Comparison of ENCODE assay signal across 15 cellular contexts in the genomic region with DNA sequence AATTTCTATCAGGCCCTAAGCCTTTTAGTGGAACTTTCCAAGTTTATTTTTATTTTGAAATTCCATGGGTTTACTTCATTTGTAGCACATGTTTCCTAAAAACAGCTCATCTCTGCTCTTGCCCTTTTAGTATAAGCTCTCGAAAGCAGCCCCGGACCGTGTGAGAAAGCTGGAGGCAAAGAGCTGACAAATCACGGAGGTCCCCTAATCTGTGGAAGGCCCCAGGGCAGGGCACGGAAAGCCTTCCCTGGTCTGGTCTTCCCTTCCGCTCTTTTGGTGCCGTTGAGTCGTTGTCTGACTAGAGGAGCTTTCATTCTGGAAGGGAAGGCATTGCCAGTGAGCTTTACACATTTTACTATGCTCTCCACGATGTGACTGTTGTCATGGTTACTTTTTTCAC.
A peak's percentile ranks its signal among the peaks of the same experiment; 100 is the strongest.
DNase-seq lines count a peak whose midpoint lies in the region; ATAC-seq and TF ChIP-seq lines count a peak whose summit lies in the region.
"Had no signal": no experiment of that assay in that cellular context is flagged by ENCODE, and none has a peak within 500 bp of the region (broad histone marks: within the 10 kb centered on the region; RNA-seq: fewer than 3 reads in every experiment).

No MANE protein-coding gene starts in this region.

- H3K4me1 ChIP-seq in BE2C: no peaks in the 10 kb centered on the region
- H3K4me1 ChIP-seq in left ventricle myocardium inferior: peaks cover 17% of the 10 kb centered on the region

- CTCF ChIA-PET in activated B cell treated with CpG ODN at 0.5 μM for 24 hours (lab: Charles Lee): no interaction called here

- intact Hi-C loops in activated B cell treated with CpG ODN at 0.5 μM for 24 hours (cut with micrococcal nuclease): no loop called here
- intact Hi-C loops in left ventricle myocardium inferior (cut with micrococcal nuclease): no loop called here

- H3K9me3 Mint-ChIP-seq in activated B cell treated with CpG ODN at 0.5 μM for 24 hours: no peaks in the 10 kb centered on the region
- H3K9me3 Mint-ChIP-seq: activated naive CD4-positive, alpha-beta T cell treated with anti-CD3 and anti-CD28 coated beads, Interleukin-2, amount 50 U/mL, for 24 hours; CD8-positive, alpha-beta T cell had no signal

- H3K36me3 ChIP-seq in BE2C: no peaks in the 10 kb centered on the region
- no peaks in the 10 kb centered on the region for H3K36me3 ChIP-seq in left ventricle myocardium inferior

- no peaks in the 10 kb centered on the region for H3K9me3 ChIP-seq in BE2C
- peaks cover 5% of the 10 kb centered on the region for H3K9me3 ChIP-seq in left ventricle myocardium inferior (replicated peaks)

- POLR2A ChIA-PET in activated B cell treated with CpG ODN at 0.5 μM for 24 hours (lab: Charles Lee): no interaction called here

- H3K4me3 ChIP-seq in BE2C (ENCODE audit: low read depth, low read length): peak overlapping the region; percentile 77
- H3K4me3 ChIP-seq in left ventricle myocardium inferior: peak overlapping the region; percentile 72
- peak overlapping the region; percentile 57 for H3K4me3 ChIP-seq in retinal pigment epithelial cell (ENCODE audit: low read length)

- peak overlapping the region; percentile 16 for H3K27ac ChIP-seq in left ventricle myocardium inferior (replicated peaks)

- no peaks in the 10 kb centered on the region for H3K36me3 Mint-ChIP-seq in activated B cell treated with CpG ODN at 0.5 μM for 24 hours (ENCODE audit: low read depth)
- H3K36me3 Mint-ChIP-seq: activated naive CD4-positive, alpha-beta T cell treated with anti-CD3 and anti-CD28 coated beads, Interleukin-2, amount 50 U/mL, for 24 hours; CD8-positive, alpha-beta T cell; stimulated activated effector memory CD8-positive, alpha-beta T cell treated with anti-CD3 and anti-CD28 coated beads, Interleukin-12 subunit alpha, Interleukin-12 subunit beta, amount 100 ng/mL, for 72 hours had no signal

- peaks cover 32% of the 10 kb centered on the region for H3K27me3 Mint-ChIP-seq in activated B cell treated with CpG ODN at 0.5 μM for 24 hours

- no peak for DNase-seq in BE2C
- DNase-seq in activated B cell treated with CpG ODN at 0.5 μM for 24 hours: no peak
- DNase-seq in left ventricle myocardium inferior: no peak
- no peak for DNase-seq in retinal pigment epithelial cell (ENCODE audit: low read depth)
- no peak for DNase-seq in stimulated activated CD4-positive, alpha-beta T cell treated with anti-CD3 and anti-CD28 coated beads, Interleukin-15, amount 100 ng/mL, for 24 hours
- DNase-seq in NOMO-1 treated with DMSO at 0.1 percent for 48 hours (lab: John Stamatoyannopoulos, UW; ENCODE audit: unreplicated experiment): no peak
- DNase-seq in activated T-cell treated with anti-CD3 and anti-CD28 coated beads for 4 hours: no peak
- DNase-seq: activated CD4-positive, alpha-beta T cell treated with anti-CD3 and anti-CD28 coated beads for 1 hour; CD8-positive, alpha-beta T cell; IMR-90; left cardiac atrium; RPMI8226 had no signal

- TF ChIP-seq CTCF in BE2C (IDR thresholded peaks at IDR 0.05; ENCODE audit: low read depth, low read length) (no peak), activated B cell treated with CpG ODN at 0.5 μM for 24 hours (IDR thresholded peaks at IDR 0.05) (no peak), left ventricle myocardium inferior (IDR thresholded peaks at IDR 0.05; ENCODE audit: borderline replicate concordance) (no peak), retinal pigment epithelial cell (conservative IDR thresholded peaks at IDR 0.05; ENCODE audit: low read depth, low read length) (no peak)

- H3K4me1 Mint-ChIP-seq in activated B cell treated with CpG ODN at 0.5 μM for 24 hours: peaks cover 7% of the 10 kb centered on the region
- H3K4me1 Mint-ChIP-seq: stimulated activated effector memory CD8-positive, alpha-beta T cell treated with anti-CD3 and anti-CD28 coated beads, Interleukin-12 subunit alpha, Interleukin-12 subunit beta, amount 100 ng/mL, for 72 hours had no signal

- H3K4me3 Mint-ChIP-seq in activated B cell treated with CpG ODN at 0.5 μM for 24 hours: peak overlapping the region; percentile 32
- H3K4me3 Mint-ChIP-seq: activated naive CD4-positive, alpha-beta T cell treated with anti-CD3 and anti-CD28 coated beads, Interleukin-2, amount 50 U/mL, for 24 hours; CD8-positive, alpha-beta T cell; stimulated activated effector memory CD8-positive, alpha-beta T cell treated with anti-CD3 and anti-CD28 coated beads, Interleukin-12 subunit alpha, Interleukin-12 subunit beta, amount 100 ng/mL, for 72 hours had no signal

- no peak for ATAC-seq in activated B cell treated with CpG ODN at 0.5 μM for 24 hours (ENCODE audit: low read depth)
- no peak for ATAC-seq in GM19452 (IDR thresholded peaks at IDR 0.05; ENCODE audit: unreplicated experiment)
- ATAC-seq: CD8-positive, alpha-beta T cell; stimulated activated effector memory CD8-positive, alpha-beta T cell treated with anti-CD3 and anti-CD28 coated beads, Interleukin-12 subunit alpha, Interleukin-12 subunit beta, amount 100 ng/mL, for 72 hours had no signal

- no peaks in the 10 kb centered on the region for H3K27me3 ChIP-seq in BE2C
- peaks cover 61% of the 10 kb centered on the region for H3K27me3 ChIP-seq in left ventricle myocardium inferior (ENCODE audit: low read depth)

- H3K27ac Mint-ChIP-seq in activated B cell treated with CpG ODN at 0.5 μM for 24 hours: no peak overlapping the region
- H3K27ac Mint-ChIP-seq: activated naive CD4-positive, alpha-beta T cell treated with anti-CD3 and anti-CD28 coated beads, Interleukin-2, amount 50 U/mL, for 24 hours; CD8-positive, alpha-beta T cell; stimulated activated effector memory CD8-positive, alpha-beta T cell treated with anti-CD3 and anti-CD28 coated beads, Interleukin-12 subunit alpha, Interleukin-12 subunit beta, amount 100 ng/mL, for 72 hours had no signal
